ENCODE assay signal across 2 cellular contexts in the genomic region with DNA sequence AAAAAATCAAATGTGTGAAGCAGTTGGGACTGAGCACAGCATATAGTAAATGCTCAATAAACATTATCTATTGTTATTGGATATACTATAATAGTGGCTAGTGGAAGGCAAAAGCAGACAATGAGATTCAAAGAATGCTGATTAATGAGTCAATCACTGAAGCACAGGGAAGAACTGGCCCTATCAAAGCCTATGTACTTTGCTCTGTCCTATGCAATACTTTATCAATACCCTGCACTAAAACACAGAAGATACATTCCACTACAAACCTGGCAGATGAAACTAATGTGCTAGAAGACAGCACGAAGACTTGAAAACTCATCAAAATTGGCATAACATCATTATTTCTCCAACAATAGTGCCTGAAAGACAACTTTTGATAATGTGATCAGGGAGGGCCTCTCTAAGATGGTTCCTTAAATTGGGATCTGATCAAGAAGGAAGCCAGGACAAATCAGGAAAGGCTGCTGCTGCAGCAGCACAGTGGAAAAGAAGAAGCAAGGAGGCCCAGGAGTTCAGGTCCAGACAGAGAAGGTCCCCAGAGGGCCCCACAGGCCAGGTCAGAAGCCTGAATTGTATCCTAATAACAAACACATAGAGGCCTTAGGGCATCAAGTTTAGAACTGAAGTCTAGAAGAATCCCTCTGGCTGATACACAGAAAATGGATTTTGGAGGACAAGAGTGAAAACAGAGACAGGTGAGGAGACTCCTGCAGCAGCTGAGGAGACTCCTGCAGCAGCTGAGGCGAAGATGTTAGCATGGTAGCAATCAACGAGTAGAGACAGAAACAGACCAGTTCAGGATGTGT.
TF ChIP-seq lines count a peak whose summit lies in the region.

No MANE protein-coding gene starts in this region.

TF ChIP-seq in HEK293, 187 proteins besides CTCF, POLR2A, EP300 and RAD21:
- TF ChIP-seq ZNF664 (tag by site-specific recombination; IDR thresholded peaks at IDR 0.05), result peak; percentile 82
- no peak for TF ChIP-seq ZSCAN23 (tag by site-specific recombination; IDR thresholded peaks at IDR 0.05)
- TF ChIP-seq ZNF610 (tag by site-specific recombination; IDR thresholded peaks at IDR 0.05; ENCODE audit: borderline replicate concordance), result no peak
- no peak for TF ChIP-seq ZNF184 (tag by site-specific recombination; IDR thresholded peaks at IDR 0.05)
- TF ChIP-seq ZNF501 (tag by site-specific recombination; IDR thresholded peaks at IDR 0.05), result no peak

TF ChIP-seq in K562, 482 proteins besides CTCF, POLR2A, EP300 and RAD21 (continues in another document):
- TF ChIP-seq, protein P1, sequence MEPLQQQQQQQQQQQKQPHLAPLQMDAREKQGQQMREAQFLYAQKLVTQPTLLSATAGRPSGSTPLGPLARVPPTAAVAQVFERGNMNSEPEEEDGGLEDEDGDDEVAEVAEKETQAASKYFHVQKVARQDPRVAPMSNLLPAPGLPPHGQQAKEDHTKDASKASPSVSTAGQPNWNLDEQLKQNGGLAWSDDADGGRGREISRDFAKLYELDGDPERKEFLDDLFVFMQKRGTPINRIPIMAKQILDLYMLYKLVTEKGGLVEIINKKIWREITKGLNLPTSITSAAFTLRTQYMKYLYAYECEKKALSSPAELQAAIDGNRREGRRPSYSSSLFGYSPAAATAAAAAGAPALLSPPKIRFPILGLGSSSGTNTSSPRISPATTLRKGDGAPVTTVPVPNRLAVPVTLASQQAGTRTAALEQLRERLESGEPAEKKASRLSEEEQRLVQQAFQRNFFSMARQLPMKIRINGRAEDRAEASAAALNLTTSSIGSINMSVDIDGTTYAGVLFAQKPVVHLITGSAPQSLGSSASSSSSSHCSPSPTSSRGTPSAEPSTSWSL (CRISPR knock-in tag; IDR thresholded peaks at IDR 0.05; ENCODE audit: borderline replicate concordance), result no peak
- no peak for TF ChIP-seq SMAD3 (CRISPR knock-in tag; conservative IDR thresholded peaks at IDR 0.05)
- 0 out of 2 replicates have a peak, but pooled peaks have one; percentile 29 for TF ChIP-seq CCAR2 (IDR thresholded peaks at IDR 0.05; ENCODE audit: low read depth, low read length)
- TF ChIP-seq POLR3G (IDR thresholded peaks at IDR 0.05; ENCODE audit: extremely low read depth, insufficient read length, insufficient replicate concordance), result no peak
- TF ChIP-seq, protein P2, sequence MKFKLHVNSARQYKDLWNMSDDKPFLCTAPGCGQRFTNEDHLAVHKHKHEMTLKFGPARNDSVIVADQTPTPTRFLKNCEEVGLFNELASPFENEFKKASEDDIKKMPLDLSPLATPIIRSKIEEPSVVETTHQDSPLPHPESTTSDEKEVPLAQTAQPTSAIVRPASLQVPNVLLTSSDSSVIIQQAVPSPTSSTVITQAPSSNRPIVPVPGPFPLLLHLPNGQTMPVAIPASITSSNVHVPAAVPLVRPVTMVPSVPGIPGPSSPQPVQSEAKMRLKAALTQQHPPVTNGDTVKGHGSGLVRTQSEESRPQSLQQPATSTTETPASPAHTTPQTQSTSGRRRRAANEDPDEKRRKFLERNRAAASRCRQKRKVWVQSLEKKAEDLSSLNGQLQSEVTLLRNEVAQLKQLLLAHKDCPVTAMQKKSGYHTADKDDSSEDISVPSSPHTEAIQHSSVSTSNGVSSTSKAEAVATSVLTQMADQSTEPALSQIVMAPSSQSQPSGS (CRISPR knock-in tag; IDR thresholded peaks at IDR 0.05), result no peak
- no peak; the same call in 1 of the 2 replicates for TF ChIP-seq ZNF121 (CRISPR knock-in tag; conservative IDR thresholded peaks at IDR 0.05)
- no peak for TF ChIP-seq ZNF778 (CRISPR knock-in tag; IDR thresholded peaks at IDR 0.05)
- no peak for TF ChIP-seq CBFB (CRISPR knock-in tag; IDR thresholded peaks at IDR 0.05)
- TF ChIP-seq, protein P3, sequence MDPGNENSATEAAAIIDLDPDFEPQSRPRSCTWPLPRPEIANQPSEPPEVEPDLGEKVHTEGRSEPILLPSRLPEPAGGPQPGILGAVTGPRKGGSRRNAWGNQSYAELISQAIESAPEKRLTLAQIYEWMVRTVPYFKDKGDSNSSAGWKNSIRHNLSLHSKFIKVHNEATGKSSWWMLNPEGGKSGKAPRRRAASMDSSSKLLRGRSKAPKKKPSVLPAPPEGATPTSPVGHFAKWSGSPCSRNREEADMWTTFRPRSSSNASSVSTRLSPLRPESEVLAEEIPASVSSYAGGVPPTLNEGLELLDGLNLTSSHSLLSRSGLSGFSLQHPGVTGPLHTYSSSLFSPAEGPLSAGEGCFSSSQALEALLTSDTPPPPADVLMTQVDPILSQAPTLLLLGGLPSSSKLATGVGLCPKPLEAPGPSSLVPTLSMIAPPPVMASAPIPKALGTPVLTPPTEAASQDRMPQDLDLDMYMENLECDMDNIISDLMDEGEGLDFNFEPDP (CRISPR knock-in tag; IDR thresholded peaks at IDR 0.05), result no peak
- TF ChIP-seq PML (IDR thresholded peaks at IDR 0.05; ENCODE audit: low read length), result no peak
- TF ChIP-seq MTA1 (IDR thresholded peaks at IDR 0.05; ENCODE audit: borderline replicate concordance), result no peak
- TF ChIP-seq ELF4 (CRISPR knock-in tag; IDR thresholded peaks at IDR 0.05), result no peak
- no peak for TF ChIP-seq TAF9B (IDR thresholded peaks at IDR 0.05; ENCODE audit: partially characterized antibody)
- TF ChIP-seq TBP (optimal IDR thresholded peaks at IDR 0.05; ENCODE audit: low read depth, low read length), result no peak
- TF ChIP-seq SRSF1 (IDR thresholded peaks at IDR 0.05; ENCODE audit: low read depth, low read length), result no peak
- peak in 1 of 2 experiments; percentile 35; a peak in 1 of 4 replicates for TF ChIP-seq KDM4B (IDR thresholded peaks at IDR 0.05; ENCODE audit: borderline replicate concordance in 2 of 2, low read depth in 1 of 2)
- 0 out of 2 replicates have a peak, but pooled peaks have one; percentile 13 for TF ChIP-seq ZNF12 (CRISPR knock-in tag; IDR thresholded peaks at IDR 0.05)
- no peak for TF ChIP-seq ZNF140 (CRISPR knock-in tag; IDR thresholded peaks at IDR 0.05)
- no peak for TF ChIP-seq ZNF133 (CRISPR knock-in tag; IDR thresholded peaks at IDR 0.05)
- TF ChIP-seq, protein P4, sequence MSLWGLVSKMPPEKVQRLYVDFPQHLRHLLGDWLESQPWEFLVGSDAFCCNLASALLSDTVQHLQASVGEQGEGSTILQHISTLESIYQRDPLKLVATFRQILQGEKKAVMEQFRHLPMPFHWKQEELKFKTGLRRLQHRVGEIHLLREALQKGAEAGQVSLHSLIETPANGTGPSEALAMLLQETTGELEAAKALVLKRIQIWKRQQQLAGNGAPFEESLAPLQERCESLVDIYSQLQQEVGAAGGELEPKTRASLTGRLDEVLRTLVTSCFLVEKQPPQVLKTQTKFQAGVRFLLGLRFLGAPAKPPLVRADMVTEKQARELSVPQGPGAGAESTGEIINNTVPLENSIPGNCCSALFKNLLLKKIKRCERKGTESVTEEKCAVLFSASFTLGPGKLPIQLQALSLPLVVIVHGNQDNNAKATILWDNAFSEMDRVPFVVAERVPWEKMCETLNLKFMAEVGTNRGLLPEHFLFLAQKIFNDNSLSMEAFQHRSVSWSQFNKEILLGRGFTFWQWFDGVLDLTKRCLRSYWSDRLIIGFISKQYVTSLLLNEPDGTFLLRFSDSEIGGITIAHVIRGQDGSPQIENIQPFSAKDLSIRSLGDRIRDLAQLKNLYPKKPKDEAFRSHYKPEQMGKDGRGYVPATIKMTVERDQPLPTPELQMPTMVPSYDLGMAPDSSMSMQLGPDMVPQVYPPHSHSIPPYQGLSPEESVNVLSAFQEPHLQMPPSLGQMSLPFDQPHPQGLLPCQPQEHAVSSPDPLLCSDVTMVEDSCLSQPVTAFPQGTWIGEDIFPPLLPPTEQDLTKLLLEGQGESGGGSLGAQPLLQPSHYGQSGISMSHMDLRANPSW (CRISPR knock-in tag; IDR thresholded peaks at IDR 0.05), result peak; percentile 49; the same call in 1 of the 2 replicates
- TF ChIP-seq ZBED1 (IDR thresholded peaks at IDR 0.05), result no peak
- no peak for TF ChIP-seq ZFP1 (CRISPR knock-in tag; IDR thresholded peaks at IDR 0.05)
- TF ChIP-seq, protein P5, sequence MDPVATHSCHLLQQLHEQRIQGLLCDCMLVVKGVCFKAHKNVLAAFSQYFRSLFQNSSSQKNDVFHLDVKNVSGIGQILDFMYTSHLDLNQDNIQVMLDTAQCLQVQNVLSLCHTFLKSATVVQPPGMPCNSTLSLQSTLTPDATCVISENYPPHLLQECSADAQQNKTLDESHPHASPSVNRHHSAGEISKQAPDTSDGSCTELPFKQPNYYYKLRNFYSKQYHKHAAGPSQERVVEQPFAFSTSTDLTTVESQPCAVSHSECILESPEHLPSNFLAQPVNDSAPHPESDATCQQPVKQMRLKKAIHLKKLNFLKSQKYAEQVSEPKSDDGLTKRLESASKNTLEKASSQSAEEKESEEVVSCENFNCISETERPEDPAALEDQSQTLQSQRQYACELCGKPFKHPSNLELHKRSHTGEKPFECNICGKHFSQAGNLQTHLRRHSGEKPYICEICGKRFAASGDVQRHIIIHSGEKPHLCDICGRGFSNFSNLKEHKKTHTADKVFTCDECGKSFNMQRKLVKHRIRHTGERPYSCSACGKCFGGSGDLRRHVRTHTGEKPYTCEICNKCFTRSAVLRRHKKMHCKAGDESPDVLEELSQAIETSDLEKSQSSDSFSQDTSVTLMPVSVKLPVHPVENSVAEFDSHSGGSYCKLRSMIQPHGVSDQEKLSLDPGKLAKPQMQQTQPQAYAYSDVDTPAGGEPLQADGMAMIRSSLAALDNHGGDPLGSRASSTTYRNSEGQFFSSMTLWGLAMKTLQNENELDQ (CRISPR knock-in tag; IDR thresholded peaks at IDR 0.05; ENCODE audit: borderline replicate concordance), result 0 out of 2 replicates have a peak, but pooled peaks have one; percentile 35
- TF ChIP-seq, protein P6, sequence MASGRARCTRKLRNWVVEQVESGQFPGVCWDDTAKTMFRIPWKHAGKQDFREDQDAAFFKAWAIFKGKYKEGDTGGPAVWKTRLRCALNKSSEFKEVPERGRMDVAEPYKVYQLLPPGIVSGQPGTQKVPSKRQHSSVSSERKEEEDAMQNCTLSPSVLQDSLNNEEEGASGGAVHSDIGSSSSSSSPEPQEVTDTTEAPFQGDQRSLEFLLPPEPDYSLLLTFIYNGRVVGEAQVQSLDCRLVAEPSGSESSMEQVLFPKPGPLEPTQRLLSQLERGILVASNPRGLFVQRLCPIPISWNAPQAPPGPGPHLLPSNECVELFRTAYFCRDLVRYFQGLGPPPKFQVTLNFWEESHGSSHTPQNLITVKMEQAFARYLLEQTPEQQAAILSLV (tag; IDR thresholded peaks at IDR 0.05), result no peak
- no peak for TF ChIP-seq ZNF445 (CRISPR knock-in tag; IDR thresholded peaks at IDR 0.05; ENCODE audit: low read depth)
- TF ChIP-seq, protein P7, sequence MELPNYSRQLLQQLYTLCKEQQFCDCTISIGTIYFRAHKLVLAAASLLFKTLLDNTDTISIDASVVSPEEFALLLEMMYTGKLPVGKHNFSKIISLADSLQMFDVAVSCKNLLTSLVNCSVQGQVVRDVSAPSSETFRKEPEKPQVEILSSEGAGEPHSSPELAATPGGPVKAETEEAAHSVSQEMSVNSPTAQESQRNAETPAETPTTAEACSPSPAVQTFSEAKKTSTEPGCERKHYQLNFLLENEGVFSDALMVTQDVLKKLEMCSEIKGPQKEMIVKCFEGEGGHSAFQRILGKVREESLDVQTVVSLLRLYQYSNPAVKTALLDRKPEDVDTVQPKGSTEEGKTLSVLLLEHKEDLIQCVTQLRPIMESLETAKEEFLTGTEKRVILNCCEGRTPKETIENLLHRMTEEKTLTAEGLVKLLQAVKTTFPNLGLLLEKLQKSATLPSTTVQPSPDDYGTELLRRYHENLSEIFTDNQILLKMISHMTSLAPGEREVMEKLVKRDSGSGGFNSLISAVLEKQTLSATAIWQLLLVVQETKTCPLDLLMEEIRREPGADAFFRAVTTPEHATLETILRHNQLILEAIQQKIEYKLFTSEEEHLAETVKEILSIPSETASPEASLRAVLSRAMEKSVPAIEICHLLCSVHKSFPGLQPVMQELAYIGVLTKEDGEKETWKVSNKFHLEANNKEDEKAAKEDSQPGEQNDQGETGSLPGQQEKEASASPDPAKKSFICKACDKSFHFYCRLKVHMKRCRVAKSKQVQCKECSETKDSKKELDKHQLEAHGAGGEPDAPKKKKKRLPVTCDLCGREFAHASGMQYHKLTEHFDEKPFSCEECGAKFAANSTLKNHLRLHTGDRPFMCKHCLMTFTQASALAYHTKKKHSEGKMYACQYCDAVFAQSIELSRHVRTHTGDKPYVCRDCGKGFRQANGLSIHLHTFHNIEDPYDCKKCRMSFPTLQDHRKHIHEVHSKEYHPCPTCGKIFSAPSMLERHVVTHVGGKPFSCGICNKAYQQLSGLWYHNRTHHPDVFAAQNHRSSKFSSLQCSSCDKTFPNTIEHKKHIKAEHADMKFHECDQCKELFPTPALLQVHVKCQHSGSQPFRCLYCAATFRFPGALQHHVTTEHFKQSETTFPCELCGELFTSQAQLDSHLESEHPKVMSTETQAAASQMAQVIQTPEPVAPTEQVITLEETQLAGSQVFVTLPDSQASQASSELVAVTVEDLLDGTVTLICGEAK (IDR thresholded peaks at IDR 0.05), result no peak
- TF ChIP-seq, protein P7 (CRISPR knock-in tag; IDR thresholded peaks at IDR 0.05), result no peak
- TF ChIP-seq NR2C2 (CRISPR knock-in tag; IDR thresholded peaks at IDR 0.05), result no peak
- no peak for TF ChIP-seq NR2C2 (tag; IDR thresholded peaks at IDR 0.05)
